8 cellular contexts compared by ENCODE assay signal in genomic region chr2:218852911-218853667, GRCh38. TPM values are rescaled to one million over a fixed set of nuclear protein-coding genes. Genes with fewer than 3 reads are reported as not detected.
DNase-seq lines count a peak whose midpoint lies in the region; ATAC-seq and TF ChIP-seq lines count a peak whose summit lies in the region.

No MANE protein-coding gene starts in this region.

- H3K36me3 ChIP-seq in Caco-2 (ENCODE audit: control insufficient read depth, insufficient read depth, low read length) = no peaks in the 10 kb centered on the region
- H3K36me3 ChIP-seq in Panc1 (ENCODE audit: control insufficient read depth, insufficient read depth, low read length) = no peaks in the 10 kb centered on the region
- no peaks in the 10 kb centered on the region for H3K36me3 ChIP-seq in ovary
- H3K36me3 ChIP-seq in upper lobe of right lung = no peaks in the 10 kb centered on the region

- peaks cover 3% of the 10 kb centered on the region for H3K27me3 Mint-ChIP-seq in Caco-2 (ENCODE audit: insufficient read depth, unreplicated experiment)

- no peak for TF ChIP-seq EP300 in ovary (IDR thresholded peaks at IDR 0.05)

- H3K27ac Mint-ChIP-seq in Caco-2 (ENCODE audit: unreplicated experiment) = no peak overlapping the region

- peak; percentile 64 to 75 for DNase-seq in Caco-2
- peak in 40 of 76 experiments; percentile 5 to 56 (median 26) for DNase-seq in HUDEP-2 (lab: John Stamatoyannopoulos, UW; ENCODE audit: unreplicated experiment in 76 of 76)
- peak; percentile 38 for DNase-seq in Panc1 (ENCODE audit: low read depth, low spot score)
- DNase-seq in activated T-cell treated with anti-CD3 and anti-CD28 coated beads, Interleukin-2, amount 50 U/mL, for 48 hours = peak; percentile 76 to 77
- DNase-seq in fibroblast of villous mesenchyme (ENCODE audit: low read depth) = peak; percentile 64
- DNase-seq in ovary = peak in 3 of 5 donors; percentile 52 to 72 (median 68)
- DNase-seq in upper lobe of right lung = peak; percentile 68

- TF ChIP-seq POLR2A in ovary (IDR thresholded peaks at IDR 0.05) = no peak

- H3K36me3 Mint-ChIP-seq in Caco-2 (ENCODE audit: insufficient read depth, unreplicated experiment) = no peaks in the 10 kb centered on the region

- H3K4me3 ChIP-seq in Caco-2 (ENCODE audit: low read depth, low read length) (no peak overlapping the region), Panc1 (ENCODE audit: low read depth in 2 of 2, low read length in 2 of 2) (no peak overlapping the region), fibroblast of villous mesenchyme (ENCODE audit: low read depth, low read length) (no peak overlapping the region), ovary (no peak overlapping the region), upper lobe of right lung (no peak overlapping the region)

- BruUV-seq in Caco-2 (replicated peaks; lab: Mats Ljungman, UMichigan) = no TSS peak
- no TSS peak for BruUV-seq in Panc1 (replicated peaks; lab: Mats Ljungman, UMichigan)

- no peaks in the 10 kb centered on the region for H3K9me3 Mint-ChIP-seq in Caco-2 (ENCODE audit: unreplicated experiment)

- 35 to 40% (median 39%) methylated on average over 16 of the region's 16 CpGs for WGBS in ovary, 3 donors

- H3K9me3 ChIP-seq in Caco-2 (no peaks in the 10 kb centered on the region), Panc1 (ENCODE audit: control insufficient read depth, insufficient read depth, low read depth, low read length) (no peaks in the 10 kb centered on the region), ovary (no peaks in the 10 kb centered on the region), upper lobe of right lung (no peaks in the 10 kb centered on the region)

- H3K4me3 Mint-ChIP-seq in Caco-2 (ENCODE audit: unreplicated experiment) = no peak overlapping the region

- ATAC-seq in Panc1 = peak; percentile 62
- ATAC-seq in upper lobe of right lung = peak; percentile 83
- ATAC-seq in HG03457 (IDR thresholded peaks at IDR 0.05; ENCODE audit: unreplicated experiment) = no peak

- POLR2A ChIA-PET in Caco-2 (lab: Charles Lee) = interaction anchor here (0.7 kb wide), 1 partner anchor 353 kb away, joined by 3 read pairs; no protein-coding TSS in a partner anchor
- POLR2A ChIA-PET in Panc1 (lab: Charles Lee) = no interaction called here

- H3K27ac ChIP-seq in Panc1 (ENCODE audit: low read length) (no peak overlapping the region), ovary (no peak overlapping the region), upper lobe of right lung (no peak overlapping the region)

- peaks cover 26% of the 10 kb centered on the region for H3K4me1 ChIP-seq in Caco-2
- peaks cover 17% of the 10 kb centered on the region for H3K4me1 ChIP-seq in Panc1 (ENCODE audit: control insufficient read depth, insufficient read depth, low read length)
- no peaks in the 10 kb centered on the region for H3K4me1 ChIP-seq in ovary (ENCODE audit: insufficient read depth)
- no peaks in the 10 kb centered on the region for H3K4me1 ChIP-seq in upper lobe of right lung

- CTCF ChIA-PET in Caco-2 (lab: Charles Lee) (interaction anchor here (0.8 to 3.6 kb wide), 4 partner anchors 8 to 45 kb away, joined by 3 to 18 read pairs (median 4); no protein-coding TSS in a partner anchor), Panc1 (lab: Charles Lee) (interaction anchor here (0.7 to 1.3 kb wide), 6 partner anchors 11 to 298 kb away, joined by 3 to 5 read pairs (median 4); no protein-coding TSS in a partner anchor)

- no peaks in the 10 kb centered on the region for H3K27me3 ChIP-seq in Caco-2 (replicated peaks; ENCODE audit: control insufficient read depth, insufficient read depth, low read length)
- no peaks in the 10 kb centered on the region for H3K27me3 ChIP-seq in Panc1 (ENCODE audit: control insufficient read depth, insufficient read depth, low read length)
- H3K27me3 ChIP-seq in ovary = no peaks in the 10 kb centered on the region
- H3K27me3 ChIP-seq in upper lobe of right lung = peaks cover 58% of the 10 kb centered on the region

- TF ChIP-seq CTCF in Caco-2 (IDR thresholded peaks at IDR 0.05; ENCODE audit: insufficient read depth in 1 of 2, low read depth in 1 of 2, low read length in 1 of 2, severe bottlenecking in 1 of 2, unreplicated experiment in 1 of 2) = peak; percentile 87 to 91
- TF ChIP-seq CTCF in Panc1 (IDR thresholded peaks at IDR 0.05) = peak; percentile 90
- peak; percentile 77 for TF ChIP-seq CTCF in fibroblast of villous mesenchyme (IDR thresholded peaks at IDR 0.05; ENCODE audit: insufficient read depth, low read depth, low read length)
- peak in 2 of 3 donors; percentile 38 to 52 for TF ChIP-seq CTCF in ovary (IDR thresholded peaks at IDR 0.05)
- TF ChIP-seq CTCF in upper lobe of right lung (IDR thresholded peaks at IDR 0.05) = peak; percentile 69

- in situ Hi-C loops in Panc1 (cut with HindIII; ENCODE audit: low pct_unique_long_range_greater_than_20kb, low sequenced_read_pairs) = no loop called here

- H3K4me1 Mint-ChIP-seq in Caco-2 (ENCODE audit: low read depth, unreplicated experiment) = peaks cover 37% of the 10 kb centered on the region

- intact Hi-C loops in Caco-2 (cut with micrococcal nuclease; ENCODE audit: unreplicated experiment) (loop anchor here (1.0 to 5.0 kb wide), 3 partner anchors 23 to 139 kb away; partner anchors contain the start of gene CRYBA2), Panc1 (cut with micrococcal nuclease; ENCODE audit: unreplicated experiment) (loop anchor here (2.0 to 10.0 kb wide), 3 partner anchors 46 to 302 kb away; no protein-coding TSS in a partner anchor), ovary (cut with DNase I) (loop anchor here in 1 of 4 donors (10.0 kb wide), 1 partner anchor 138 kb away; the partner anchor contains the start of gene TTLL4), upper lobe of right lung (cut with DNase I) (no loop called here)

RNA-seq across cellular contexts. Expression of gene WNT6, which starts 6.5 kb away (rescaled TPM):
- total RNA-seq in Caco-2 (2022) (18.3 and 20.3 TPM in 2 replicates), Panc1 (2021; ENCODE audit: unreplicated experiment) (8.1 TPM), fibroblast of villous mesenchyme (not detected in 2 replicates), ovary (1 to 10 TPM; 1.1 to 4.5 (median 2.0) TPM), upper lobe of right lung (not detected)
- polyA plus RNA-seq in Panc1 (2012; ENCODE audit: insufficient read length) = 3.9 TPM
- polyA plus RNA-seq in ovary = 1 to 10 TPM in 1 of 2 donors, under 1 TPM in 1; 0.13 to 2.9 TPM

RNA-seq across cellular contexts. Expression of gene PRKAG3, which starts 21.5 kb away (rescaled TPM):
- total RNA-seq in Caco-2 (2022) (not detected in 2 replicates), Panc1 (2021; ENCODE audit: unreplicated experiment) (not detected), fibroblast of villous mesenchyme (not detected in 2 replicates), ovary (under 1 TPM in 2 of 7 donors, not detected in 5; 0.11 to 0.32 TPM), upper lobe of right lung (not detected)
- not detected for polyA plus RNA-seq in Panc1 (2012; ENCODE audit: insufficient read length)
- not detected for polyA plus RNA-seq in ovary

RNA-seq across cellular contexts. Expression of gene WNT10A, which starts 27.6 kb away (rescaled TPM):
- total RNA-seq in Caco-2 (2022) (0.81 and 1.2 TPM in 2 replicates), Panc1 (2021; ENCODE audit: unreplicated experiment) (9.2 TPM), fibroblast of villous mesenchyme (not detected in 2 replicates), ovary (10 to 100 TPM in 1 of 7 donors, 1 to 10 TPM in 1, under 1 TPM in 1, not detected in 4; 0.27 to 12.4 (median 1.6) TPM), upper lobe of right lung (0.90 TPM)
- polyA plus RNA-seq in Panc1 (2012; ENCODE audit: insufficient read length) = 8.6 TPM
- polyA plus RNA-seq in ovary = under 1 TPM; 0.04 to 0.13 TPM

Comparison
In these comparisons a context has a peak if more than half of its experiments do, and no peak if none do; other contexts are left out.
1. DNase-seq: peak in every context shown above with its lines; median percentile 76 in activated T-cell treated with anti-CD3 and anti-CD28 coated beads, Interleukin-2, amount 50 U/mL, for 48 hours; 70 in Caco-2; 68 in ovary; 68 in upper lobe of right lung; 64 in fibroblast of villous mesenchyme; 38 in Panc1; 26 in HUDEP-2.